In the genomic region with DNA sequence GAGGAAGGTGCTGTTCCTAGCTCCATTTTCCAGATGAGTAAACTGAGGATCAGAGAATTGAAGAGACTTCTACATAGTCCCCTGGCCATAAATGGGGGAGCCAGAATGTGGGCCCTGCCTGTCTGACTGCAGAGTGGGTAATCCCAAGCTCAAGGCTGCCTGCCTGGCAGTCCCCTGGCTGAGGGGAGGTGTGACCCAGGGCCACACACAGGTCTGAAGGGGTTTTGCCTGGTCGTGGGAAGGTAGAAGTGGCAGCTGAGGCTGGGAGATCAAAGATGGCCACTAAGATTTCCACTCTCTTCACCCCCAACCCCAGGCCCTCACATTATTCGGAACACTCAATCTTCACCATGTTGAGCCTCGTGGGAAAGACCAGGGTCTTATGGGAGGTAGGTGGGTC, we compare ENCODE assay signal across 23 cellular contexts.
A peak's percentile ranks its signal among the peaks of the same experiment; 100 is the strongest.
DNase-seq lines count a peak whose midpoint lies in the region; ATAC-seq and TF ChIP-seq lines count a peak whose summit lies in the region.
"Had no signal": no experiment of that assay in that cellular context is flagged by ENCODE, and none has a peak within 500 bp of the region (broad histone marks: within the 10 kb centered on the region; RNA-seq: fewer than 3 reads in every experiment).

No MANE protein-coding gene starts in this region.

- H3K36me3 ChIP-seq in SJCRH30 (no peaks in the 10 kb centered on the region), spleen (no peaks in the 10 kb centered on the region)
- H3K36me3 ChIP-seq: tibial artery had no signal

- TF ChIP-seq CTCF in CD14-positive monocyte (IDR thresholded peaks at IDR 0.05) (no peak), spleen (IDR thresholded peaks at IDR 0.05 in 8 of 11, conservative IDR thresholded peaks at IDR 0.05 in 3 of 11) (no peak)

- no peak overlapping the region for H3K4me3 Mint-ChIP-seq in CD14-positive monocyte
- H3K4me3 Mint-ChIP-seq: activated CD8-positive, alpha-beta T cell treated with anti-CD3 and anti-CD28 coated beads, Interleukin-2, amount 10 ng/mL, durations not matched to agents 7 days and 5 days; dendritic cell treated with granulocyte-macrophage colony-stimulating factor and Interleukin-4, amounts not matched to agents 40 ng/mL and 50 ng/mL, for 4 days; natural killer cell treated with Interleukin-12 subunit alpha and Interleukin-12 subunit beta and Interleukin-15 and Interleukin-18, amount 100 ng/mL, for 72 hours had no signal

- whole genome bisulfite sequencing in spleen, 5 donors = 69 to 85% (median 81%) methylated on average over 3 of the region's 3 CpGs

- H3K9me3 Mint-ChIP-seq in CD14-positive monocyte = no peaks in the 10 kb centered on the region
- H3K9me3 Mint-ChIP-seq: dendritic cell treated with granulocyte-macrophage colony-stimulating factor and Interleukin-4, amounts not matched to agents 40 ng/mL and 50 ng/mL, for 4 days; natural killer cell treated with Interleukin-12 subunit alpha and Interleukin-12 subunit beta and Interleukin-15 and Interleukin-18, amount 100 ng/mL, for 72 hours had no signal

- H3K9me3 ChIP-seq in SJCRH30 (replicated peaks) (no peaks in the 10 kb centered on the region), spleen (no peaks in the 10 kb centered on the region)
- H3K9me3 ChIP-seq: tibial artery had no signal

- peaks cover 55% of the 10 kb centered on the region for H3K4me1 Mint-ChIP-seq in CD14-positive monocyte

- H3K4me1 ChIP-seq in SJCRH30 = peaks cover 35% of the 10 kb centered on the region
- peaks cover 0 to 16% (median 0%) of the 10 kb centered on the region in 6 donors for H3K4me1 ChIP-seq in spleen
- H3K4me1 ChIP-seq: tibial artery had no signal

- H3K27me3 Mint-ChIP-seq in CD14-positive monocyte (ENCODE audit: low read depth in 3 of 3) = peaks cover 1 to 11% (median 2%) of the 10 kb centered on the region in 3 donors

- H3K4me3 ChIP-seq in SJCRH30 (no peak overlapping the region), spleen (no peak overlapping the region)
- H3K4me3 ChIP-seq: GM12878, smooth muscle cell, tibial artery had no signal

- H3K27me3 ChIP-seq in SJCRH30 (no peaks in the 10 kb centered on the region), spleen (replicated peaks in 1 of 7) (peaks cover 0 to 7% (median 0%) of the 10 kb centered on the region in 7 donors)
- H3K27me3 ChIP-seq: tibial artery had no signal

- peaks cover 0 to 2% of the 10 kb centered on the region in 2 donors for H3K36me3 Mint-ChIP-seq in CD14-positive monocyte
- H3K36me3 Mint-ChIP-seq: natural killer cell treated with Interleukin-12 subunit alpha and Interleukin-12 subunit beta and Interleukin-15 and Interleukin-18, amount 100 ng/mL, for 72 hours had no signal

- peak overlapping the region in 1 of 7 donors; percentile 5 for H3K27ac Mint-ChIP-seq in CD14-positive monocyte
- H3K27ac Mint-ChIP-seq: activated CD8-positive, alpha-beta T cell treated with anti-CD3 and anti-CD28 coated beads, Interleukin-2, amount 10 ng/mL, durations not matched to agents 7 days and 5 days; dendritic cell treated with granulocyte-macrophage colony-stimulating factor and Interleukin-4, amounts not matched to agents 40 ng/mL and 50 ng/mL, for 4 days; natural killer cell treated with Interleukin-12 subunit alpha and Interleukin-12 subunit beta and Interleukin-15 and Interleukin-18, amount 100 ng/mL, for 72 hours had no signal

- intact Hi-C loops in CD14-positive monocyte (cut with micrococcal nuclease) (no loop called here), spleen (cut with DNase I; ENCODE audit: low total_unique reads) (no loop called here)

- peak; percentile 17 for DNase-seq in CD14-positive monocyte (ENCODE audit: low spot score)
- no peak for DNase-seq in SJCRH30
- DNase-seq in left lobe of liver (ENCODE audit: low spot score) = peak; percentile 16
- DNase-seq in spleen = peak; percentile 18
- DNase-seq in COLO668 (lab: John Stamatoyannopoulos, UW; ENCODE audit: unreplicated experiment) = no peak
- DNase-seq: activated CD8-positive, alpha-beta T cell treated with anti-CD3 and anti-CD28 coated beads, Interleukin-2, amount 10 ng/mL, durations not matched to agents 7 days and 5 days; activated T-cell treated with anti-CD3 and anti-CD28 coated beads, Interleukin-2, amount 50 U/mL, for 1 hour; central memory CD4-positive, alpha-beta T cell; COR-L47; H7; Karpas-422; NCI-H2081; NCI-H526 treated with DMSO at 0.1 percent for 48 hours; NK-92 treated with Interleukin-12 subunit alpha and Interleukin-12 subunit beta, amount 100 ng/mL, for 24 hours; retina; T-helper 2 cell had no signal

- TF ChIP-seq POLR2A in spleen (IDR thresholded peaks at IDR 0.05) = no peak

- H3K27ac ChIP-seq in SJCRH30 (peak overlapping the region; percentile 29; the same call in 1 of the 2 replicates), spleen (no peak overlapping the region)
- H3K27ac ChIP-seq: tibial artery had no signal

- ATAC-seq in left lobe of liver = no peak
- ATAC-seq in GM21529 (IDR thresholded peaks at IDR 0.05; ENCODE audit: unreplicated experiment) = no peak
- ATAC-seq in HG02759 (IDR thresholded peaks at IDR 0.05; ENCODE audit: unreplicated experiment) = no peak
- ATAC-seq: activated CD8-positive, alpha-beta T cell treated with anti-CD3 and anti-CD28 coated beads, Interleukin-2, amount 10 ng/mL, durations not matched to agents 7 days and 5 days; GM12878; natural killer cell treated with Interleukin-12 subunit alpha and Interleukin-12 subunit beta and Interleukin-15 and Interleukin-18, amount 100 ng/mL, for 72 hours had no signal

Comparison
In these comparisons a context has a peak if more than half of its experiments do, and no peak if none do; other contexts are left out.
1. DNase-seq: peak in CD14-positive monocyte (single experiment), left lobe of liver (single experiment) and spleen (single experiment); none in SJCRH30 (0 of 2) and COLO668 (single experiment).